Comparison of ENCODE assay signal across 8 cellular contexts in the genomic region with DNA sequence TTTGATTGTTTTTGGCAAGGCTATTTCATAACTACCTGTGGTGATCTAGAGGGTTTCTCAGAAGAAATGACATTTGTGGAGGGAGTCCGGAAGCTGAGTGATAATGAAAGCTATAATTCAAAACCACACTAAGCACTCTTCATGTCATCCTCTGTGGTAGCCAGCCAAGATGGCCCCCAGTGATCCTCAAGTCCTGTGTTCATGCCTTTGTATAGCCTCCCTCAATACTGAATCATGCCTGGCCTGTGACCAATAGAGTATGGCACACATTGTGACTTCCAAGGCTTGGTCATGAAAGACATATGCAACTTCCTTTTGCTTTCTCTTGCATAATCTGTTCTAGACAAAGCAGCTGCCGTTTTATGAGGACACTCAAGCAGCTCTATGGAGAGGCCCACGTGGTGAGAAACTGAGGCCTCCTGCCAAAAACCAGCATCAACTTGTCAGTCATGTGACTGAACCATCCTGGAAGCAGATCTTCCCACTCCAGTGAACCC. TPM values are rescaled to one million over a fixed set of nuclear protein-coding genes. Genes with fewer than 3 reads are reported as not detected.
A peak's percentile ranks its signal among the peaks of the same experiment; 100 is the strongest.
DNase-seq lines count a peak whose midpoint lies in the region; ATAC-seq lines count a peak whose summit lies in the region.

No MANE protein-coding gene starts in this region.

- no peaks in the 10 kb centered on the region for H3K27me3 Mint-ChIP-seq in T-helper 17 cell

- H3K4me1 Mint-ChIP-seq in T-helper 17 cell: peaks cover 10% of the 10 kb centered on the region

- ATAC-seq in GM21390 (IDR thresholded peaks at IDR 0.05; ENCODE audit: unreplicated experiment) (peak; percentile 95), HG03571 (IDR thresholded peaks at IDR 0.05; ENCODE audit: unreplicated experiment) (peak; percentile 97), T-helper 17 cell (peak; percentile 98)

- DNase-seq in GM04504 (ENCODE audit: low read depth) (peak; percentile 87), T-helper 17 cell (no peak), fibroblast of peridontal ligament (ENCODE audit: extremely low read depth) (peak; percentile 33), GDM1 (lab: John Stamatoyannopoulos, UW) (no peak)
- peak; percentile 45 to 50 for DNase-seq in stimulated activated CD4-positive, alpha-beta T cell treated with anti-CD3 and anti-CD28 coated beads, Interleukin-2, amount 100 ng/mL, for 24 hours
- DNase-seq in effector CD4-positive, alpha-beta T cell: no peak

- peak overlapping the region; percentile 39 for H3K4me3 Mint-ChIP-seq in T-helper 17 cell

- H3K36me3 Mint-ChIP-seq in T-helper 17 cell (ENCODE audit: low read depth): peaks cover 3% of the 10 kb centered on the region

- H3K9me3 ChIP-seq in T-helper 17 cell (ENCODE audit: control insufficient read depth, low read length, poor library complexity, severe bottlenecking): no peaks in the 10 kb centered on the region

- no peak overlapping the region for H3K27ac Mint-ChIP-seq in T-helper 17 cell

RNA-seq across cellular contexts. Expression of gene DNAAF9, which starts 12.8 kb away (rescaled TPM):
- total RNA-seq in T-helper 17 cell: 1 to 10 TPM; 6.5 to 6.7 TPM

RNA-seq across cellular contexts. Expression of gene ATRN, which starts 50.6 kb away (rescaled TPM):
- 10 to 100 TPM; 13.5 to 13.8 TPM for total RNA-seq in T-helper 17 cell

Comparison
In these comparisons a context has a peak if more than half of its experiments do, and no peak if none do; other contexts are left out.
1. DNase-seq: peak in GM04504 (single experiment), fibroblast of peridontal ligament (single experiment) and stimulated activated CD4-positive, alpha-beta T cell treated with anti-CD3 and anti-CD28 coated beads, Interleukin-2, amount 100 ng/mL, for 24 hours (2 of 2); none in T-helper 17 cell (0 of 3), effector CD4-positive, alpha-beta T cell (single experiment) and GDM1 (single experiment).
2. Peak in every context shown above with its lines, with median percentiles within 50 percentile points of each other: ATAC-seq.